In genomic region chr5:79287907-79288306, GRCh38 we compare ENCODE assay signal across 21 cellular contexts.
"Had no signal": no experiment of that assay in that cellular context is flagged by ENCODE, and none has a peak within 500 bp of the region (broad histone marks: within the 10 kb centered on the region; RNA-seq: fewer than 3 reads in every experiment).

No MANE protein-coding gene starts in this region.

- H3K4me1 Mint-ChIP-seq: stimulated activated memory B cell treated with anti-CD40 and anti-IgM and Interleukin-4, amounts not matched to agents 10 μg/mL and 1 μg/mL and 100 μg/mL, for 72 hours had no signal

- H3K27me3 Mint-ChIP-seq: naive thymus-derived CD4-positive, alpha-beta T cell; stimulated activated memory B cell treated with anti-CD40 and anti-IgM and Interleukin-4, amounts not matched to agents 10 μg/mL and 1 μg/mL and 100 μg/mL, for 72 hours had no signal

- H3K4me3 ChIP-seq: esophagus muscularis mucosa, gastrocnemius medialis, heart right ventricle, spleen, stomach, thoracic aorta, transverse colon had no signal

- H3K4me1 ChIP-seq: gastrocnemius medialis, heart right ventricle, stomach had no signal

- ATAC-seq: gastrocnemius medialis; heart right ventricle; naive thymus-derived CD4-positive, alpha-beta T cell; sciatic nerve; stimulated activated memory B cell treated with anti-CD40 and anti-IgM and Interleukin-4, amounts not matched to agents 10 μg/mL and 1 μg/mL and 100 μg/mL, for 72 hours had no signal

- H3K9me3 Mint-ChIP-seq: naive thymus-derived CD4-positive, alpha-beta T cell; neural crest cell; stimulated activated memory B cell treated with anti-CD40 and anti-IgM and Interleukin-4, amounts not matched to agents 10 μg/mL and 1 μg/mL and 100 μg/mL, for 72 hours had no signal

- H3K27ac ChIP-seq: epithelial cell of prostate, esophagus muscularis mucosa, gastrocnemius medialis, heart right ventricle, spleen, stomach, thoracic aorta, transverse colon had no signal

- H3K27ac Mint-ChIP-seq: naive thymus-derived CD4-positive, alpha-beta T cell; stimulated activated memory B cell treated with anti-CD40 and anti-IgM and Interleukin-4, amounts not matched to agents 10 μg/mL and 1 μg/mL and 100 μg/mL, for 72 hours had no signal

- H3K27me3 ChIP-seq: esophagus muscularis mucosa, gastrocnemius medialis, heart right ventricle, spleen, stomach, transverse colon had no signal

- DNase-seq: effector memory CD4-positive, alpha-beta T cell; gastrocnemius medialis; heart right ventricle; hypothalamus; kidney glomerular epithelial cell; naive thymus-derived CD4-positive, alpha-beta T cell; posterior cingulate gyrus; spleen; stimulated activated CD4-positive, alpha-beta T cell treated with anti-CD3 and anti-CD28 coated beads, Interleukin-15, amount 100 ng/mL, for 24 hours; stimulated activated CD4-positive, alpha-beta T cell treated with anti-CD3 and anti-CD28 coated beads, Interleukin-1b, Interleukin-23, amount 100 ng/mL, for 48 hours; stimulated activated CD4-positive, alpha-beta T cell treated with anti-CD3 and anti-CD28 coated beads, Interleukin-4, amount 100 ng/mL, for 24 hours; stomach; substantia nigra; transverse colon had no signal

- H3K9me3 ChIP-seq: esophagus muscularis mucosa, gastrocnemius medialis, heart right ventricle, spleen, stomach, thoracic aorta, transverse colon had no signal

- H3K4me3 Mint-ChIP-seq: neural crest cell; stimulated activated memory B cell treated with anti-CD40 and anti-IgM and Interleukin-4, amounts not matched to agents 10 μg/mL and 1 μg/mL and 100 μg/mL, for 72 hours had no signal

- FAIRE-seq: islet of Langerhans had no signal
